Comparison of ENCODE assay signal across 8 cellular contexts in the genomic region with DNA sequence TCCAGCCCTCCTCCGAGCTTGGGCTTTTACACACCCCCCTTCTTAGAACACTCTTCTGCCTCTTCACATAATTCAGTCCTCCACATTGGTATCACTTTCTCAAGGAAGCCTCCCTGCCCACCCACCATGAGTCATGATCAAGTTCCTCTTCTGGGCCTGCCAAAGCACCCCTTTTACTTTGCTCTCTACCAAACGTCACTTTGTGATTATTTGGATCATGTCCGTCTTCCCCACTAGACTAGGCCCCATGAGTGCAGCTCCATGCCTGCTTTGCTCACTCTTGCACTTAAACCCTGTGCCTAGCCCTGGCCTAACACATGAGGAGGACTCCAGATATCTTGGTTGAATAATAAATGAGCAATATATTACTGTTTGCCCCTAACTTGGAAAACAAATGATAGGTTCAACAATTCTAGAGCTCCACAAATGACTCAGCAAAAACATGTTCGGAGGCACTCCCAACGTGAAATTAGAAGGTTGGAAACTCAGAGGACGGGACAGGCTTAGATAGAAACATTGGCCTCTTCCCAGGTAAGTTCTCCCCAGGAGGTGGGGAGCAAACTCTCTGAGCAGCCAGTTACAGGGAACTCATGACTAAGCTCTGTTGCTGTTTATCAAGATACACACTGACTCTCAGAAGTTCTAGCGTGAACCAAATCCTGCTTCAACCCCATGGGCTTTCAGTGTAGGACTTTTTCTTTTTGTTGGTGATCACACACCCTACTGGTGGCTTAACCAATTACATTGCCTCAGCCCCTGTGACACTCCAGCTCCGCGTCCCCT. TPM values are rescaled to one million over a fixed set of nuclear protein-coding genes. Genes with fewer than 3 reads are reported as not detected.
A peak's percentile ranks its signal among the peaks of the same experiment; 100 is the strongest.
DNase-seq lines count a peak whose midpoint lies in the region; ATAC-seq and TF ChIP-seq lines count a peak whose summit lies in the region.

No MANE protein-coding gene starts in this region.

- DNase-seq in COLO668 (lab: John Stamatoyannopoulos, UW; ENCODE audit: unreplicated experiment): peak; percentile 7
- peak; percentile 93 for DNase-seq in NCI-H226
- peak; percentile 64 for DNase-seq in activated CD8-positive, alpha-beta memory T cell treated with anti-CD3 and anti-CD28 coated beads, Interleukin-2, amount 50 U/mL, for 48 hours
- peak; percentile 74 for DNase-seq in fibroblast of the conjunctiva (ENCODE audit: low read depth)
- no peak for DNase-seq in omental fat pad (ENCODE audit: low spot score)
- DNase-seq in DMS79 treated with DMSO at 0.1 percent for 48 hours (lab: John Stamatoyannopoulos, UW): no peak

- peak in 1 of 3 donors; percentile 30 for TF ChIP-seq CTCF in omental fat pad (IDR thresholded peaks at IDR 0.05)

- ATAC-seq in GM21737 (IDR thresholded peaks at IDR 0.05; ENCODE audit: unreplicated experiment): peak; percentile 72
- ATAC-seq in omental fat pad (ENCODE audit: low FRiP score): peak; percentile 95
- ATAC-seq in GM18517 (IDR thresholded peaks at IDR 0.05; ENCODE audit: unreplicated experiment): no peak

RNA-seq across cellular contexts. Expression of a gene that starts 28.3 kb away (rescaled TPM):
- not detected for total RNA-seq in omental fat pad

RNA-seq across cellular contexts. Expression of a gene that starts 35.3 kb away (rescaled TPM):
- total RNA-seq in omental fat pad: 10 to 100 TPM; 17.8 to 36.0 (median 20.2) TPM

RNA-seq across cellular contexts. Expression of a gene that starts 51.0 kb away (rescaled TPM):
- 1 to 10 TPM in 1 of 4 donors, not detected in 3; 1.2 TPM for total RNA-seq in omental fat pad

RNA-seq across cellular contexts. Expression of a gene that starts 51.5 kb away (rescaled TPM):
- total RNA-seq in omental fat pad: 10 to 100 TPM in 2 of 4 donors, 1 to 10 TPM in 2; 8.5 to 12.4 (median 10.6) TPM

Comparison
In these comparisons a context has a peak if more than half of its experiments do, and no peak if none do; other contexts are left out.
1. DNase-seq: peak in COLO668 (single experiment), NCI-H226 (single experiment), activated CD8-positive, alpha-beta memory T cell treated with anti-CD3 and anti-CD28 coated beads, Interleukin-2, amount 50 U/mL, for 48 hours (single experiment) and fibroblast of the conjunctiva (single experiment); none in omental fat pad (single experiment) and DMS79 treated with DMSO at 0.1 percent for 48 hours (single experiment).